In the genomic region with DNA sequence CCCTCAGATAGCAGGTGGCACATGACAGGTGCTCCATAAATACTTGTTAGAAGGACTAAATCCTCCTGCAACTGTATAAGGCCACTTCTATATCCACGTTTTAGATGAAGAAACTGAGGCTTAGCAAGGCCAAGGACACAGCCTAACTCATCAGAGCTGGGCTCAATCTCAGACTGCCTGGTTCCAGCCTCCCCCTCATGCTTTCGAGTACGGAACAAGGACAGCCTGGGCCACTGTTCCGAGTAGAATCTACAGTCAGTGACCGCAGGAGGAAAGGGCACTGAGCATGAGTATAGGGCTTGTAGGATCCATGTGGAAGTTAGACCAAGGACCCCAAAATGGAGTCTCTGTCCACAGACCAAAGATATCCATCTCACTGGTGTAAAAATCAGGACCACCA, we compare ENCODE assay signal across 34 cellular contexts.
"Had no signal": no experiment of that assay in that cellular context is flagged by ENCODE, and none has a peak within 500 bp of the region (broad histone marks: within the 10 kb centered on the region; RNA-seq: fewer than 3 reads in every experiment).

No MANE protein-coding gene starts in this region.

- H3K36me3 ChIP-seq: MG63 had no signal

- H3K9ac ChIP-seq: KMS-11 had no signal

- H3K4me3 ChIP-seq: MG63 had no signal

- DNase-seq: Karpas-422, Kasumi-1, KG1, MG63, MM.1S, MV-4-11, NCI-H1048, NCI-H1092, NCI-H1092 treated with DMSO at 0.1 percent for 48 hours, NCI-H1105, NCI-H1105 treated with DMSO at 0.1 percent for 48 hours, NCI-H1417, NCI-H1417 treated with DMSO at 0.1 percent for 48 hours, NCI-H1436, NCI-H1436 treated with DMSO at 0.1 percent for 48 hours, NCI-H146, NCI-H1694, NCI-H1694 treated with DMSO at 0.1 percent for 48 hours, NCI-H187, NCI-H187 treated with DMSO at 0.1 percent for 48 hours, NCI-H1930, NCI-H2029, NCI-H2029 treated with DMSO at 0.1 percent for 48 hours, NCI-H2081, NCI-H2081 treated with DMSO at 0.1 percent for 48 hours, NCI-H2107, NCI-H2171, NCI-H2171 treated with DMSO at 0.1 percent for 48 hours, NCI-H2227 treated with DMSO at 0.1 percent for 48 hours, NCI-H226, NCI-H345, NCI-H446, NCI-H446 treated with DMSO at 0.1 percent for 48 hours had no signal

- H3K27ac ChIP-seq: KMS-11 had no signal

- H3K9me3 ChIP-seq: MG63 had no signal

- H3K27me3 ChIP-seq: MG63 had no signal

- H3K4me2 ChIP-seq: KMS-11 had no signal
